In genomic region chr9:4048441-4048840, GRCh38 we compare ENCODE assay signal across 9 cellular contexts.
DNase-seq lines count a peak whose midpoint lies in the region; TF ChIP-seq lines count a peak whose summit lies in the region.
"Had no signal": no experiment of that assay in that cellular context is flagged by ENCODE, and none has a peak within 500 bp of the region (broad histone marks: within the 10 kb centered on the region; RNA-seq: fewer than 3 reads in every experiment).

No MANE protein-coding gene starts in this region.

- peak; percentile 15 for DNase-seq in SIG-M5 treated with dmso at 0.1 percent for 504 hours (lab: John Stamatoyannopoulos, UW; ENCODE audit: unreplicated experiment)
- no peak for DNase-seq in SIG-M5 (lab: John Stamatoyannopoulos, UW)
- no peak for DNase-seq in PC-9
- peak; percentile 67 for DNase-seq in fibroblast of villous mesenchyme (ENCODE audit: low read depth)
- DNase-seq in stromal cell of bone marrow (ENCODE audit: low read depth) = peak; percentile 36
- DNase-seq in activated CD4-positive, CD25-positive, alpha-beta regulatory T cell (lab: John Stamatoyannopoulos, UW) = no peak
- no peak for DNase-seq in HK-2 (ENCODE audit: unreplicated experiment)
- no peak for DNase-seq in D341Med (ENCODE audit: low spot score)
- DNase-seq: COR-L47 had no signal

- TF ChIP-seq CTCF in PC-9 (conservative IDR thresholded peaks at IDR 0.05) (peak; percentile 37), fibroblast of villous mesenchyme (IDR thresholded peaks at IDR 0.05; ENCODE audit: insufficient read depth, low read depth, low read length) (peak; percentile 63)

- no TSS peak for BruUV-seq in PC-9 (replicated peaks; lab: Mats Ljungman, UMichigan)

- no peaks in the 10 kb centered on the region for H4K20me1 ChIP-seq in PC-9 (ENCODE audit: insufficient read depth)

- intact Hi-C loops in PC-9 (cut with micrococcal nuclease; ENCODE audit: unreplicated experiment) = no loop called here

- H3K9me3 ChIP-seq in PC-9 (ENCODE audit: insufficient read depth, low read depth) = no peaks in the 10 kb centered on the region

- H3K27me3 ChIP-seq in PC-9 (ENCODE audit: insufficient read depth, low read depth) = no peaks in the 10 kb centered on the region

- H3K4me1 ChIP-seq in PC-9 (replicated peaks; ENCODE audit: insufficient read depth) = no peaks in the 10 kb centered on the region

- CTCF ChIA-PET in PC-9 (lab: Charles Lee) = no interaction called here

- no peaks in the 10 kb centered on the region for H3F3A ChIP-seq in PC-9 (ENCODE audit: insufficient read depth, low read depth)

- POLR2A ChIA-PET in PC-9 (lab: Charles Lee; ENCODE audit: unreplicated experiment) = no interaction called here

- H3K79me2 ChIP-seq in PC-9 (ENCODE audit: low read depth) = no peaks in the 10 kb centered on the region

- no peaks in the 10 kb centered on the region for H3K36me3 ChIP-seq in PC-9 (ENCODE audit: low read depth)

- H3K4me3 ChIP-seq in PC-9 (no peak overlapping the region), fibroblast of villous mesenchyme (ENCODE audit: low read depth, low read length) (no peak overlapping the region)

- no peak overlapping the region for H3K27ac ChIP-seq in PC-9

- H3K9me2 ChIP-seq in PC-9 (ENCODE audit: insufficient read depth) = no peaks in the 10 kb centered on the region

- H3K4me2 ChIP-seq in PC-9 = no peak overlapping the region

- H2AFZ ChIP-seq in PC-9 = no peak overlapping the region

Comparison
In these comparisons a context has a peak if more than half of its experiments do, and no peak if none do; other contexts are left out.
1. DNase-seq: peak in SIG-M5 treated with dmso at 0.1 percent for 504 hours (single experiment), fibroblast of villous mesenchyme (single experiment) and stromal cell of bone marrow (single experiment); none in SIG-M5 (single experiment), PC-9 (0 of 2), activated CD4-positive, CD25-positive, alpha-beta regulatory T cell (0 of 4), HK-2 (single experiment) and D341Med (single experiment).